ENCODE assay signal across 11 cellular contexts in genomic region chr6:121522265-121522664, GRCh38.
A peak's percentile ranks its signal among the peaks of the same experiment; 100 is the strongest.
DNase-seq lines count a peak whose midpoint lies in the region; ATAC-seq, FAIRE-seq and TF ChIP-seq lines count a peak whose summit lies in the region.
"Had no signal": no experiment of that assay in that cellular context is flagged by ENCODE, and none has a peak within 500 bp of the region (broad histone marks: within the 10 kb centered on the region; RNA-seq: fewer than 3 reads in every experiment).

No MANE protein-coding gene starts in this region.

- H3K23ac ChIP-seq in mesenchymal stem cell (ENCODE audit: low read length in 2 of 2): no peak overlapping the region

- no peak for TF ChIP-seq CTCF in MCF 10A (IDR thresholded peaks at IDR 0.05; ENCODE audit: unreplicated experiment)
- TF ChIP-seq CTCF in breast epithelium (IDR thresholded peaks at IDR 0.05): no peak
- TF ChIP-seq CTCF in colonic mucosa (IDR thresholded peaks at IDR 0.05): no peak

- H3K4me3 Mint-ChIP-seq in MCF 10A (ENCODE audit: unreplicated experiment): no peak overlapping the region

- H3K27ac ChIP-seq in breast epithelium (peak overlapping the region in 1 of 2 donors; percentile 21), colonic mucosa (peak overlapping the region; percentile 38), mesenchymal stem cell (ENCODE audit: low read length, poor library complexity, severe bottlenecking) (peak overlapping the region; percentile 100), caudate nucleus (ENCODE audit: low read depth, low read length) (no peak overlapping the region)
- H3K27ac ChIP-seq: 22Rv1 had no signal

- H3K4me3 ChIP-seq in breast epithelium (no peak overlapping the region), colonic mucosa (no peak overlapping the region), mesenchymal stem cell (ENCODE audit: insufficient read depth in 1 of 2, low read depth in 1 of 2, low read length in 2 of 2) (peak overlapping the region in 1 of 2 experiments; percentile 39)
- H3K4me3 ChIP-seq: cardiac muscle cell had no signal

- peak overlapping the region; percentile 8 for H2BK120ac ChIP-seq in mesenchymal stem cell (ENCODE audit: low read depth, low read length)

- no peak overlapping the region for H2BK15ac ChIP-seq in mesenchymal stem cell (ENCODE audit: low read depth, poor library complexity, severe bottlenecking)

- no TSS peak for BruUV-seq in MCF 10A (replicated peaks; lab: Mats Ljungman, UMichigan)

- intact Hi-C loops in MCF 10A (cut with micrococcal nuclease): no loop called here
- intact Hi-C loops in breast epithelium (cut with DNase I; ENCODE audit: low total_unique reads): no loop called here
- intact Hi-C loops in colonic mucosa (cut with DNase I): no loop called here

- H3K9me3 ChIP-seq in breast epithelium: no peaks in the 10 kb centered on the region
- H3K9me3 ChIP-seq in colonic mucosa: no peaks in the 10 kb centered on the region
- no peaks in the 10 kb centered on the region for H3K9me3 ChIP-seq in mesenchymal stem cell (ENCODE audit: control insufficient read depth, low read length)

- H3K9ac ChIP-seq in colonic mucosa (ENCODE audit: low read depth in 2 of 2, low read length in 2 of 2) (no peak overlapping the region), mesenchymal stem cell (ENCODE audit: low read length) (peak overlapping the region; percentile 86)

- H3K27me3 ChIP-seq in breast epithelium: no peaks in the 10 kb centered on the region
- no peaks in the 10 kb centered on the region for H3K27me3 ChIP-seq in colonic mucosa
- no peaks in the 10 kb centered on the region for H3K27me3 ChIP-seq in mesenchymal stem cell (ENCODE audit: control insufficient read depth in 1 of 2, insufficient read depth in 1 of 2, low read length in 2 of 2)
- H3K27me3 ChIP-seq: cardiac muscle cell had no signal

- peak overlapping the region; percentile 36 for H4K8ac ChIP-seq in mesenchymal stem cell (ENCODE audit: low read length)

- no peaks in the 10 kb centered on the region for H3K79me1 ChIP-seq in mesenchymal stem cell (replicated peaks; ENCODE audit: low read length, poor library complexity, severe bottlenecking)

- no peaks in the 10 kb centered on the region for H3K9me3 Mint-ChIP-seq in MCF 10A (ENCODE audit: unreplicated experiment)

- no peaks in the 10 kb centered on the region for H3K4me1 Mint-ChIP-seq in MCF 10A (ENCODE audit: insufficient read depth, unreplicated experiment)

- ATAC-seq in GM18520 (IDR thresholded peaks at IDR 0.05; ENCODE audit: unreplicated experiment) (no peak), GM21717 (IDR thresholded peaks at IDR 0.05; ENCODE audit: unreplicated experiment) (no peak)

- peak overlapping the region; percentile 4 to 62 for H3K18ac ChIP-seq in mesenchymal stem cell (ENCODE audit: low read depth in 1 of 2, low read length in 2 of 2)

- no peak overlapping the region for H3K27ac Mint-ChIP-seq in MCF 10A (ENCODE audit: low read depth, unreplicated experiment)

- CTCF ChIA-PET in MCF 10A (lab: Yijun Ruan, JAX): interaction anchor here (1.0 to 1.3 kb wide), 3 partner anchors 10 to 21 kb away, joined by 3 to 4 read pairs (median 3); no protein-coding TSS in a partner anchor

- TF ChIP-seq POLR2A in breast epithelium (IDR thresholded peaks at IDR 0.05): no peak

- no peak for FAIRE-seq in urothelium cell line (lab: Jason Lieb, UNC)

- H3K27me3 Mint-ChIP-seq in MCF 10A (ENCODE audit: insufficient read depth, unreplicated experiment): no peaks in the 10 kb centered on the region

- H3K36me3 ChIP-seq in breast epithelium (no peaks in the 10 kb centered on the region), colonic mucosa (no peaks in the 10 kb centered on the region), mesenchymal stem cell (ENCODE audit: control insufficient read depth in 1 of 2, insufficient read depth in 2 of 2, low read depth in 1 of 2, low read length in 2 of 2) (no peaks in the 10 kb centered on the region)
- H3K36me3 ChIP-seq: cardiac muscle cell had no signal

- H3K4ac ChIP-seq in mesenchymal stem cell (ENCODE audit: low read depth in 1 of 2, low read length in 2 of 2): no peak overlapping the region

- no peak overlapping the region for H4K91ac ChIP-seq in mesenchymal stem cell (ENCODE audit: low read length)

- no peak overlapping the region for H3K4me2 ChIP-seq in mesenchymal stem cell (ENCODE audit: low read length, poor library complexity, severe bottlenecking)

- peak overlapping the region; percentile 81 for H2BK5ac ChIP-seq in mesenchymal stem cell (ENCODE audit: low read depth, low read length, poor library complexity, severe bottlenecking)

- DNase-seq in MCF 10A (ENCODE audit: unreplicated experiment) (peak; percentile 65), breast epithelium (ENCODE audit: low spot score in 2 of 2) (no peak), colonic mucosa (no peak), mesenchymal stem cell (peak; percentile 94), urothelium cell line (ENCODE audit: low spot score) (peak; percentile 66), caudate nucleus (lab: John Stamatoyannopoulos, UW) (no peak)
- DNase-seq: NCI-H1694 treated with DMSO at 0.1 percent for 48 hours had no signal

- POLR2A ChIA-PET in MCF 10A (lab: Yijun Ruan, JAX): interaction anchor here (0.5 to 1.7 kb wide), 7 partner anchors 10 to 454 kb away, joined by 3 to 12 read pairs (median 3); no protein-coding TSS in a partner anchor

- WGBS in mesenchymal stem cell: 0% methylated on average over 2 of the region's 2 CpGs

- no peak overlapping the region for H2BK12ac ChIP-seq in mesenchymal stem cell (ENCODE audit: low read length in 2 of 2)

- no peaks in the 10 kb centered on the region for H3K36me3 Mint-ChIP-seq in MCF 10A (ENCODE audit: insufficient read depth, unreplicated experiment)

- no peak overlapping the region for H3K14ac ChIP-seq in mesenchymal stem cell (ENCODE audit: low read length in 2 of 2)

- no peak overlapping the region for H2AK5ac ChIP-seq in mesenchymal stem cell (ENCODE audit: low read length, severe bottlenecking)

- no peak overlapping the region for H2AFZ ChIP-seq in mesenchymal stem cell (ENCODE audit: low read depth, low read length)

- H3K4me1 ChIP-seq in breast epithelium (no peaks in the 10 kb centered on the region), colonic mucosa (no peaks in the 10 kb centered on the region), mesenchymal stem cell (ENCODE audit: control insufficient read depth, insufficient read depth, low read depth, low read length) (peaks cover 4% of the 10 kb centered on the region)

Comparison
In these comparisons a context has a peak if more than half of its experiments do, and no peak if none do; other contexts are left out.
1. DNase-seq: peak in MCF 10A (single experiment), mesenchymal stem cell (single experiment) and urothelium cell line (single experiment); none in breast epithelium (0 of 2), colonic mucosa (single experiment) and caudate nucleus (0 of 61).